ENCODE assay signal across 8 cellular contexts in the genomic region with DNA sequence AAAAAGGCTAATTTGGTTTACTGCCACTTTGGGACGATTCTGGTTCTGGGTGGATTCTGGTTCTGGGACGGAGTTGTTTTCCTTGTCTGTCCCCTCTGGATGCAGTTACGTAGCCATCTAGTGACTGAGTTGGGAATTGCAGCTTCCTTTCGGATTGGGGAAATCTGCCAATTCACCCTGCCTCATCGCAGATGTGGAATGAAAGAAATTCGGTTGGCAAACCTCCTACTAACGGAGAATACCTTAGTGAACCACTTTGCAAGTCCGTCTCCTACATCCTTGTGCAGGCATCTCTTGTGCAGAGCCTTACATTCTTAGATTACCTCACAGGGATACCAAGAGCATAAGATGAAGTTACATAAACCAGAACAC. TPM values are rescaled to one million over a fixed set of nuclear protein-coding genes. Genes with fewer than 3 reads are reported as not detected.
DNase-seq lines count a peak whose midpoint lies in the region; ATAC-seq, FAIRE-seq and TF ChIP-seq lines count a peak whose summit lies in the region.

No MANE protein-coding gene starts in this region.

- in situ Hi-C loops in mammary epithelial cell (cut with MboI; ENCODE audit: low sequenced_read_pairs in 2 of 2): loop anchor here in 1 of 2 donors (10.0 kb wide), 1 partner anchor 202 kb away; no protein-coding TSS in a partner anchor

- intact Hi-C loops in mammary epithelial cell (cut with micrococcal nuclease): loop anchor here (1.0 to 5.0 kb wide), 3 partner anchors 110 to 202 kb away; a partner anchor contains a TSS

- peak; percentile 55 for FAIRE-seq in islet of Langerhans (lab: Jason Lieb, UNC)

- CTCF ChIA-PET in mammary epithelial cell (lab: Charles Lee; ENCODE audit: low non-redundant PET): interaction anchor here (0.5 to 1.5 kb wide), 3 partner anchors 8 to 201 kb away, joined by 3 to 9 read pairs (median 4); a partner anchor contains a TSS

- H2AFZ ChIP-seq in mammary epithelial cell (ENCODE audit: low read depth, low read length): peak overlapping the region; percentile 83

- H3K79me2 ChIP-seq in mammary epithelial cell (ENCODE audit: insufficient read depth, low read length): no peaks in the 10 kb centered on the region

- no TSS peak for BruUV-seq in mammary epithelial cell (replicated peaks; lab: Mats Ljungman, UMichigan)

- no peaks in the 10 kb centered on the region for H3K27me3 ChIP-seq in mammary epithelial cell (ENCODE audit: insufficient read depth, low read length)

- peak overlapping the region; percentile 10 to 22 (median 13) for H3K4me3 ChIP-seq in mammary epithelial cell (replicated peaks in 1 of 3; ENCODE audit: insufficient read depth in 1 of 3, low read depth in 2 of 3, low read length in 3 of 3)

- no peak for ATAC-seq in HG03135 (IDR thresholded peaks at IDR 0.05; ENCODE audit: unreplicated experiment)

- no peaks in the 10 kb centered on the region for H3K36me3 ChIP-seq in mammary epithelial cell (ENCODE audit: insufficient read depth, low read length)

- H3K4me1 ChIP-seq in mammary epithelial cell (ENCODE audit: insufficient read depth, low read length): peaks cover 24% of the 10 kb centered on the region

- H3K4me2 ChIP-seq in mammary epithelial cell (ENCODE audit: insufficient read depth, low read depth, low read length): peak overlapping the region; percentile 59

- H3K27ac ChIP-seq in VCaP: peak overlapping the region; percentile 47; the same call in 1 of the 2 replicates
- H3K27ac ChIP-seq in mammary epithelial cell (ENCODE audit: insufficient read depth, low read depth, low read length): peak overlapping the region; percentile 46

- peak; percentile 96 for TF ChIP-seq CTCF in VCaP (conservative IDR thresholded peaks at IDR 0.05)
- peak; percentile 96 to 99 for TF ChIP-seq CTCF in mammary epithelial cell (conservative IDR thresholded peaks at IDR 0.05 in 1 of 2, IDR thresholded peaks at IDR 0.05 in 1 of 2; ENCODE audit: extremely low read depth in 1 of 2, insufficient read depth in 1 of 2, low read depth in 1 of 2, low read length in 2 of 2)

- no peaks in the 10 kb centered on the region for H3K9me3 ChIP-seq in mammary epithelial cell (replicated peaks; ENCODE audit: insufficient read depth, low read length)

- peak overlapping the region; percentile 24 for H3K9ac ChIP-seq in mammary epithelial cell (ENCODE audit: insufficient read depth, low read length)

- dilution Hi-C loops in mammary epithelial cell (cut with HindIII; ENCODE audit: low sequenced_read_pairs): no loop called here

- WGBS in mammary epithelial cell (ENCODE audit: low coverage, missing lambda C conversion rate): 2% methylated on average over 8 of the region's 8 CpGs

- H4K20me1 ChIP-seq in mammary epithelial cell (ENCODE audit: insufficient read depth, low read length): no peaks in the 10 kb centered on the region

- DNase-seq in SIG-M5 treated with dmso at 0.1 percent for 504 hours (lab: John Stamatoyannopoulos, UW; ENCODE audit: unreplicated experiment) (peak; percentile 61), SIG-M5 (lab: John Stamatoyannopoulos, UW) (no peak), NCI-H2107 treated with DMSO at 0.1 percent for 48 hours (lab: John Stamatoyannopoulos, UW; ENCODE audit: unreplicated experiment) (peak; percentile 47), mammary epithelial cell (peak; percentile 79), smooth muscle cell of the brain vasculature (ENCODE audit: low read depth, low spot score) (peak; percentile 76)

RNA-seq across cellular contexts. Expression of a gene that starts 31.5 kb away (rescaled TPM):
- total RNA-seq in mammary epithelial cell: 10 to 100 TPM; 21.3 to 21.4 TPM
- polyA plus RNA-seq in mammary epithelial cell: 4.1 TPM
- polyA minus RNA-seq in mammary epithelial cell: 7.6 TPM
